ENCODE assay signal across 3 cellular contexts in genomic region chr1:1077396-1077795, GRCh38. TPM values are rescaled to one million over a fixed set of nuclear protein-coding genes. Genes with fewer than 3 reads are reported as not detected.
"Had no signal": no experiment of that assay in that cellular context is flagged by ENCODE, and none has a peak within 500 bp of the region (broad histone marks: within the 10 kb centered on the region; RNA-seq: fewer than 3 reads in every experiment).

No MANE protein-coding gene starts in this region.

RNA-seq across cellular contexts. Expression of gene RNF223, which starts 3.3 kb away (rescaled TPM):
- total RNA-seq: LHCN-M2, M059J, NCI-H460 had no signal
